Comparison of ENCODE assay signal across 11 cellular contexts in the genomic region with DNA sequence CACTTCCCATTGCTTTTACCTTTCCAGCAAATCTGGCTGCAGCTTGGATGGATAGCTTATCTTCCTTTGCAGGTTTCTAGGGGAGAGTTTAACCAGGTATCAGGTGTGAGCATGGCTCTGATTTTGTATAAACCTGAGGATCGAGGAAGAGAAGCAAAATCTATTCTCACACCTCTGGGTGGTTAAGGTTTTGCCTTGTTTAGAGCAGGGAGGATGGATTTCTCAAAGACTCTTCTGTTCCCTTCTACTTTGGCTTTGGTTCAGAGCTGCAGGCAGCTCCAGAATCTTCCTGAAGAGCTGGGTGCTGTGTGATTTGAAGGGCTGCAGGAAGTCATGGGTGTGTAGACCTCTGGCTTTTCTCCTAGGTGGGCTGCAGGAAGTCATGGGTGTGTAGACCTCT. TPM values are rescaled to one million over a fixed set of nuclear protein-coding genes. Genes with fewer than 3 reads are reported as not detected.
DNase-seq lines count a peak whose midpoint lies in the region; ATAC-seq and TF ChIP-seq lines count a peak whose summit lies in the region.
"Had no signal": no experiment of that assay in that cellular context is flagged by ENCODE, and none has a peak within 500 bp of the region (broad histone marks: within the 10 kb centered on the region; RNA-seq: fewer than 3 reads in every experiment).

No MANE protein-coding gene starts in this region.

- peak overlapping the region; percentile 74 for H3K4me3 ChIP-seq in choroid plexus epithelial cell (ENCODE audit: low read depth, low read length)

- H3K9me3 Mint-ChIP-seq in stimulated activated naive CD8-positive, alpha-beta T cell treated with anti-CD3 and anti-CD28 coated beads, Interleukin-15, Interleukin-2, amounts not matched to agents 100 ng/mL and 50 ng/mL, for 24 hours, result no peaks in the 10 kb centered on the region
- H3K9me3 Mint-ChIP-seq in stimulated activated naive CD8-positive, alpha-beta T cell treated with anti-CD3 and anti-CD28 coated beads, Interleukin-15, amount 100 ng/mL, for 72 hours, result no peaks in the 10 kb centered on the region
- no peaks in the 10 kb centered on the region for H3K9me3 Mint-ChIP-seq in naive B cell
- H3K9me3 Mint-ChIP-seq: stimulated activated memory B cell treated with anti-CD40 and anti-IgM and Interleukin-4, amounts not matched to agents 10 μg/mL and 1 μg/mL and 100 μg/mL, for 72 hours had no signal

- peak overlapping the region; percentile 48 for H3K4me3 Mint-ChIP-seq in stimulated activated naive CD8-positive, alpha-beta T cell treated with anti-CD3 and anti-CD28 coated beads, Interleukin-15, Interleukin-2, amounts not matched to agents 100 ng/mL and 50 ng/mL, for 24 hours
- H3K4me3 Mint-ChIP-seq in stimulated activated naive CD8-positive, alpha-beta T cell treated with anti-CD3 and anti-CD28 coated beads, Interleukin-15, amount 100 ng/mL, for 72 hours, result no peak overlapping the region
- peak overlapping the region in 7 of 8 donors; percentile 75 to 94 (median 81) for H3K4me3 Mint-ChIP-seq in naive B cell

- no peaks in the 10 kb centered on the region for H3K36me3 Mint-ChIP-seq in stimulated activated naive CD8-positive, alpha-beta T cell treated with anti-CD3 and anti-CD28 coated beads, Interleukin-15, Interleukin-2, amounts not matched to agents 100 ng/mL and 50 ng/mL, for 24 hours (ENCODE audit: low read depth)
- H3K36me3 Mint-ChIP-seq in naive B cell, result peaks cover 0 to 7% of the 10 kb centered on the region in 2 donors

- DNase-seq in stimulated activated naive CD8-positive, alpha-beta T cell treated with anti-CD3 and anti-CD28 coated beads, Interleukin-15, amount 100 ng/mL, for 72 hours, result no peak
- DNase-seq in choroid plexus epithelial cell (ENCODE audit: low read depth), result no peak
- DNase-seq in naive B cell, result no peak
- DNase-seq in stimulated activated CD4-positive, alpha-beta T cell treated with anti-CD3 and anti-CD28 coated beads, Interleukin-2, amount 100 ng/mL, for 48 hours, result no peak
- DNase-seq in SHP77 (lab: John Stamatoyannopoulos, UW), result no peak
- DNase-seq in NCI-H2171 treated with DMSO at 0.1 percent for 48 hours (lab: John Stamatoyannopoulos, UW), result no peak
- DNase-seq in NCI-H2196 treated with DMSO at 0.1 percent for 48 hours (lab: John Stamatoyannopoulos, UW; ENCODE audit: unreplicated experiment), result no peak
- DNase-seq: kidney glomerular epithelial cell, NCI-H226 had no signal

- H3K4me1 Mint-ChIP-seq in stimulated activated naive CD8-positive, alpha-beta T cell treated with anti-CD3 and anti-CD28 coated beads, Interleukin-15, Interleukin-2, amounts not matched to agents 100 ng/mL and 50 ng/mL, for 24 hours (ENCODE audit: low read depth), result peaks cover 8% of the 10 kb centered on the region
- peaks cover 34% of the 10 kb centered on the region for H3K4me1 Mint-ChIP-seq in stimulated activated naive CD8-positive, alpha-beta T cell treated with anti-CD3 and anti-CD28 coated beads, Interleukin-15, amount 100 ng/mL, for 72 hours
- peaks cover 22 to 30% (median 29%) of the 10 kb centered on the region in 3 donors for H3K4me1 Mint-ChIP-seq in naive B cell

- H3K27ac Mint-ChIP-seq in stimulated activated naive CD8-positive, alpha-beta T cell treated with anti-CD3 and anti-CD28 coated beads, Interleukin-15, Interleukin-2, amounts not matched to agents 100 ng/mL and 50 ng/mL, for 24 hours, result no peak overlapping the region
- H3K27ac Mint-ChIP-seq in stimulated activated naive CD8-positive, alpha-beta T cell treated with anti-CD3 and anti-CD28 coated beads, Interleukin-15, amount 100 ng/mL, for 72 hours, result no peak overlapping the region
- H3K27ac Mint-ChIP-seq in naive B cell, result peak overlapping the region in 2 of 6 donors; percentile 19 to 42
- H3K27ac Mint-ChIP-seq: stimulated activated memory B cell treated with anti-CD40 and anti-IgM and Interleukin-4, amounts not matched to agents 10 μg/mL and 1 μg/mL and 100 μg/mL, for 72 hours had no signal

- TF ChIP-seq CTCF in choroid plexus epithelial cell (conservative IDR thresholded peaks at IDR 0.05; ENCODE audit: low read depth, low read length), result no peak

- peaks cover 30% of the 10 kb centered on the region for H3K27me3 Mint-ChIP-seq in stimulated activated naive CD8-positive, alpha-beta T cell treated with anti-CD3 and anti-CD28 coated beads, Interleukin-15, Interleukin-2, amounts not matched to agents 100 ng/mL and 50 ng/mL, for 24 hours
- peaks cover 44% of the 10 kb centered on the region for H3K27me3 Mint-ChIP-seq in stimulated activated naive CD8-positive, alpha-beta T cell treated with anti-CD3 and anti-CD28 coated beads, Interleukin-15, amount 100 ng/mL, for 72 hours
- no peaks in the 10 kb centered on the region for H3K27me3 Mint-ChIP-seq in naive B cell
- H3K27me3 Mint-ChIP-seq: stimulated activated memory B cell treated with anti-CD40 and anti-IgM and Interleukin-4, amounts not matched to agents 10 μg/mL and 1 μg/mL and 100 μg/mL, for 72 hours had no signal

- no peak for ATAC-seq in stimulated activated naive CD8-positive, alpha-beta T cell treated with anti-CD3 and anti-CD28 coated beads, Interleukin-15, amount 100 ng/mL, for 72 hours
- ATAC-seq in naive B cell (ENCODE audit: low read depth in 2 of 2), result no peak
- ATAC-seq: stimulated activated memory B cell treated with anti-CD40 and anti-IgM and Interleukin-4, amounts not matched to agents 10 μg/mL and 1 μg/mL and 100 μg/mL, for 72 hours had no signal

RNA-seq across cellular contexts. Expression of a gene that starts 1.7 kb away (rescaled TPM):
- polyA plus RNA-seq in naive B cell (ENCODE audit: low read depth in 6 of 6), result 1 to 10 TPM in 5 of 6 donors, not detected in 1; 1.5 to 4.7 (median 3.3) TPM

Comparison
In these comparisons a context has a peak if more than half of its experiments do, and no peak if none do; other contexts are left out.
1. H3K4me3 Mint-ChIP-seq: peak in stimulated activated naive CD8-positive, alpha-beta T cell treated with anti-CD3 and anti-CD28 coated beads, Interleukin-15, Interleukin-2, amounts not matched to agents 100 ng/mL and 50 ng/mL, for 24 hours (single experiment) and naive B cell (7 of 8); none in stimulated activated naive CD8-positive, alpha-beta T cell treated with anti-CD3 and anti-CD28 coated beads, Interleukin-15, amount 100 ng/mL, for 72 hours (0 of 2).